ENCODE assay signal across 10 cellular contexts in the genomic region with DNA sequence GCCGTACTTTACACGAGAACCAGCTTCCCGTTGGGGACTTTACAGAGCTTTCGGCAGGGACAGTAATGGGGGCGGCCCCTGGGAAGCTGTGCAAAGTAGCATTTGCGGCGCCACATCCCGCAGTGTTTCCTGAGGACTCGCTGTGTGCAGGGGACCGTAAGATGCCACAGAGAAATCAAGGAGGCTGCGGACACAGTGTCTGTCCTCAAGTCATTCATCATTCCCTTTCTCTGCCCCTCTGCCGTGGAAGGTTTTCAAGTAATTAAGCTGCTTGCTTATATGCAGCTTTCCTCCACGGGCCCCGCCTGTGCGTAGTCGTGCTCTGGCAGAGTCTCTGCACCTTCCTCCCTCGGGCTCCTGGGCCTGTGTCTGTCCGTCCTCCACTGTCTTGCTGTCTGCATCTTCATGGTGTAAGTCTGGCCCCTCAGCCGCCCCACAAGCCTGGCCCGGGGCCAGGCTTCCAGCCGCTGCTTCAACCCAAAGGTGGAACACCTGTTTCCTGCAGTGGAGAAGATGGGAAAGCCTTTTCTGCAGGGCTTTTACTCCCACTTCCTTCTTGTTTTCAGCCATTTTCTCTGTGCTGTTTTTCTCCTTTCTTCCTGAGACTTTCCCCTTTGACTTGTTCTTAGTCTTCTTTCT.
A peak's percentile ranks its signal among the peaks of the same experiment; 100 is the strongest.
DNase-seq lines count a peak whose midpoint lies in the region; ATAC-seq and TF ChIP-seq lines count a peak whose summit lies in the region.
"Had no signal": no experiment of that assay in that cellular context is flagged by ENCODE, and none has a peak within 500 bp of the region (broad histone marks: within the 10 kb centered on the region; RNA-seq: fewer than 3 reads in every experiment).

No MANE protein-coding gene starts in this region.

- H3K4me2 ChIP-seq in BLaER1 (peak overlapping the region; percentile 88), MM.1S (ENCODE audit: low read depth, low read length) (no peak overlapping the region)

- H3K27me3 ChIP-seq in BLaER1, result no peaks in the 10 kb centered on the region
- H3K27me3 ChIP-seq in SJCRH30, result no peaks in the 10 kb centered on the region
- H3K27me3 ChIP-seq in MM.1S (replicated peaks; ENCODE audit: insufficient read depth, low read length), result no peaks in the 10 kb centered on the region

- peaks cover 95% of the 10 kb centered on the region for H4K20me1 ChIP-seq in BLaER1
- no peaks in the 10 kb centered on the region for H4K20me1 ChIP-seq in MM.1S (ENCODE audit: insufficient read depth, low read length)

- H3K9me3 Mint-ChIP-seq in memory B cell, result no peaks in the 10 kb centered on the region

- no peak overlapping the region for H2AFZ ChIP-seq in MM.1S (ENCODE audit: low read length)

- H3K36me3 ChIP-seq in BLaER1, result peaks cover 36% of the 10 kb centered on the region
- H3K36me3 ChIP-seq in SJCRH30, result no peaks in the 10 kb centered on the region
- H3K36me3 ChIP-seq in MM.1S (replicated peaks; ENCODE audit: insufficient read depth, low read length), result no peaks in the 10 kb centered on the region

- H3K4me3 ChIP-seq in BLaER1 (no peak overlapping the region), SJCRH30 (no peak overlapping the region), MM.1S (ENCODE audit: low read length) (no peak overlapping the region)

- H3K4me3 Mint-ChIP-seq in memory B cell, result peak overlapping the region; percentile 47

- peaks cover 20% of the 10 kb centered on the region for H3K36me3 Mint-ChIP-seq in memory B cell

- no peaks in the 10 kb centered on the region for H3K79me2 ChIP-seq in MM.1S (ENCODE audit: low read length)

- H3K9me3 ChIP-seq in BLaER1, result no peaks in the 10 kb centered on the region
- no peaks in the 10 kb centered on the region for H3K9me3 ChIP-seq in SJCRH30 (replicated peaks)
- H3K9me3 ChIP-seq in MM.1S (replicated peaks; ENCODE audit: insufficient read depth, low read length), result no peaks in the 10 kb centered on the region

- TF ChIP-seq CTCF in GM13976 (IDR thresholded peaks at IDR 0.05; ENCODE audit: borderline replicate concordance, control extremely low read depth, extremely low read depth, insufficient read depth, missing control alignments) (no peak), MM.1S (IDR thresholded peaks at IDR 0.05; ENCODE audit: low read length) (no peak)

- ATAC-seq in memory B cell (ENCODE audit: low read depth) (peak; percentile 26), SK-N-SH treated with all-trans-retinoic acid at 6 μM for 48 hours (no peak), HG03460 (IDR thresholded peaks at IDR 0.05; ENCODE audit: unreplicated experiment) (no peak)

- H3F3A ChIP-seq in MM.1S (ENCODE audit: insufficient read depth, low read length), result no peaks in the 10 kb centered on the region

- peaks cover 9% of the 10 kb centered on the region for H3K4me1 Mint-ChIP-seq in memory B cell

- H3K27ac ChIP-seq in BLaER1 (no peak overlapping the region), SJCRH30 (no peak overlapping the region), MM.1S (ENCODE audit: low read length) (no peak overlapping the region)

- no peak overlapping the region for H3K9ac ChIP-seq in BLaER1
- no peak overlapping the region for H3K9ac ChIP-seq in MM.1S (ENCODE audit: low read length)

- peak; percentile 64 for DNase-seq in GM13976 (ENCODE audit: low spot score)
- DNase-seq in SJCRH30, result peak; percentile 65 to 80
- no peak for DNase-seq in memory B cell (ENCODE audit: low spot score in 2 of 2)
- no peak for DNase-seq in SIG-M5 (lab: John Stamatoyannopoulos, UW)
- DNase-seq in MM.1S, result no peak
- DNase-seq: kidney glomerular epithelial cell, NCI-H526 had no signal

- peaks cover 30% of the 10 kb centered on the region for H3K4me1 ChIP-seq in BLaER1
- H3K4me1 ChIP-seq in SJCRH30, result peaks cover 22% of the 10 kb centered on the region
- H3K4me1 ChIP-seq in MM.1S (ENCODE audit: low read length), result no peaks in the 10 kb centered on the region

- H3K27me3 Mint-ChIP-seq in memory B cell, result no peaks in the 10 kb centered on the region

- H3K27ac Mint-ChIP-seq in memory B cell, result peak overlapping the region; percentile 32

- in situ Hi-C loops in GM13976 (cut with MboI; ENCODE audit: low sequenced_read_pairs, unreplicated experiment), result no loop called here

- no peaks in the 10 kb centered on the region for H3K9me2 ChIP-seq in MM.1S (replicated peaks; ENCODE audit: insufficient read depth, low read length)

TF ChIP-seq in SK-N-SH treated with all-trans-retinoic acid at 6 μM for 48 hours, 23 proteins besides CTCF, POLR2A, EP300 and RAD21:
- no peak for TF ChIP-seq ZFP3 (CRISPR knock-in tag; IDR thresholded peaks at IDR 0.05)
- TF ChIP-seq, protein P1, sequence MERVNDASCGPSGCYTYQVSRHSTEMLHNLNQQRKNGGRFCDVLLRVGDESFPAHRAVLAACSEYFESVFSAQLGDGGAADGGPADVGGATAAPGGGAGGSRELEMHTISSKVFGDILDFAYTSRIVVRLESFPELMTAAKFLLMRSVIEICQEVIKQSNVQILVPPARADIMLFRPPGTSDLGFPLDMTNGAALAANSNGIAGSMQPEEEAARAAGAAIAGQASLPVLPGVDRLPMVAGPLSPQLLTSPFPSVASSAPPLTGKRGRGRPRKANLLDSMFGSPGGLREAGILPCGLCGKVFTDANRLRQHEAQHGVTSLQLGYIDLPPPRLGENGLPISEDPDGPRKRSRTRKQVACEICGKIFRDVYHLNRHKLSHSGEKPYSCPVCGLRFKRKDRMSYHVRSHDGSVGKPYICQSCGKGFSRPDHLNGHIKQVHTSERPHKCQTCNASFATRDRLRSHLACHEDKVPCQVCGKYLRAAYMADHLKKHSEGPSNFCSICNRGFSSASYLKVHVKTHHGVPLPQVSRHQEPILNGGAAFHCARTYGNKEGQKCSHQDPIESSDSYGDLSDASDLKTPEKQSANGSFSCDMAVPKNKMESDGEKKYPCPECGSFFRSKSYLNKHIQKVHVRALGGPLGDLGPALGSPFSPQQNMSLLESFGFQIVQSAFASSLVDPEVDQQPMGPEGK (CRISPR knock-in tag; IDR thresholded peaks at IDR 0.05; ENCODE audit: borderline replicate concordance), result no peak
- no peak for TF ChIP-seq SNAI2 (CRISPR knock-in tag; IDR thresholded peaks at IDR 0.05)
- no peak for TF ChIP-seq ZNF70 (CRISPR knock-in tag; IDR thresholded peaks at IDR 0.05)
- TF ChIP-seq ZNF8 (CRISPR knock-in tag; IDR thresholded peaks at IDR 0.05), result no peak
- no peak for TF ChIP-seq ISL1 (CRISPR knock-in tag; IDR thresholded peaks at IDR 0.05)
- no peak for TF ChIP-seq POU6F1 (CRISPR knock-in tag; IDR thresholded peaks at IDR 0.05; ENCODE audit: borderline replicate concordance, low read depth)
- TF ChIP-seq OSR1 (CRISPR knock-in tag; IDR thresholded peaks at IDR 0.05), result no peak
- no peak for TF ChIP-seq GLIS3 (CRISPR knock-in tag; IDR thresholded peaks at IDR 0.05)
- TF ChIP-seq TOX (CRISPR knock-in tag; IDR thresholded peaks at IDR 0.05; ENCODE audit: borderline replicate concordance), result no peak
- no peak for TF ChIP-seq RARB (CRISPR knock-in tag; IDR thresholded peaks at IDR 0.05)
- no peak for TF ChIP-seq CSDC2 (CRISPR knock-in tag; IDR thresholded peaks at IDR 0.05)
- TF ChIP-seq, protein P2, sequence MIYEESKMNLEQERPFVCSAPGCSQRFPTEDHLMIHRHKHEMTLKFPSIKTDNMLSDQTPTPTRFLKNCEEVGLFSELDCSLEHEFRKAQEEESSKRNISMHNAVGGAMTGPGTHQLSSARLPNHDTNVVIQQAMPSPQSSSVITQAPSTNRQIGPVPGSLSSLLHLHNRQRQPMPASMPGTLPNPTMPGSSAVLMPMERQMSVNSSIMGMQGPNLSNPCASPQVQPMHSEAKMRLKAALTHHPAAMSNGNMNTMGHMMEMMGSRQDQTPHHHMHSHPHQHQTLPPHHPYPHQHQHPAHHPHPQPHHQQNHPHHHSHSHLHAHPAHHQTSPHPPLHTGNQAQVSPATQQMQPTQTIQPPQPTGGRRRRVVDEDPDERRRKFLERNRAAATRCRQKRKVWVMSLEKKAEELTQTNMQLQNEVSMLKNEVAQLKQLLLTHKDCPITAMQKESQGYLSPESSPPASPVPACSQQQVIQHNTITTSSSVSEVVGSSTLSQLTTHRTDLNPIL (CRISPR knock-in tag; IDR thresholded peaks at IDR 0.05; ENCODE audit: low read depth), result no peak
- no peak for TF ChIP-seq ZFP30 (CRISPR knock-in tag; IDR thresholded peaks at IDR 0.05)
- no peak for TF ChIP-seq ZNF565 (CRISPR knock-in tag; conservative IDR thresholded peaks at IDR 0.05; ENCODE audit: low read depth)
- TF ChIP-seq CSRNP3 (CRISPR knock-in tag; IDR thresholded peaks at IDR 0.05), result no peak
- no peak for TF ChIP-seq BACH2 (CRISPR knock-in tag; IDR thresholded peaks at IDR 0.05; ENCODE audit: borderline replicate concordance)
- no peak for TF ChIP-seq ESRRG (CRISPR knock-in tag; IDR thresholded peaks at IDR 0.05)
- TF ChIP-seq ARNTL (CRISPR knock-in tag; IDR thresholded peaks at IDR 0.05; ENCODE audit: borderline replicate concordance, low read depth), result no peak
- TF ChIP-seq TCF4 (CRISPR knock-in tag; IDR thresholded peaks at IDR 0.05; ENCODE audit: borderline replicate concordance), result no peak

Comparison
In these comparisons a context has a peak if more than half of its experiments do, and no peak if none do; other contexts are left out.
1. DNase-seq: peak in GM13976 (single experiment) and SJCRH30 (2 of 2); none in memory B cell (0 of 2), SIG-M5 (single experiment) and MM.1S (single experiment).